ENCODE assay signal across 21 cellular contexts in the genomic region with DNA sequence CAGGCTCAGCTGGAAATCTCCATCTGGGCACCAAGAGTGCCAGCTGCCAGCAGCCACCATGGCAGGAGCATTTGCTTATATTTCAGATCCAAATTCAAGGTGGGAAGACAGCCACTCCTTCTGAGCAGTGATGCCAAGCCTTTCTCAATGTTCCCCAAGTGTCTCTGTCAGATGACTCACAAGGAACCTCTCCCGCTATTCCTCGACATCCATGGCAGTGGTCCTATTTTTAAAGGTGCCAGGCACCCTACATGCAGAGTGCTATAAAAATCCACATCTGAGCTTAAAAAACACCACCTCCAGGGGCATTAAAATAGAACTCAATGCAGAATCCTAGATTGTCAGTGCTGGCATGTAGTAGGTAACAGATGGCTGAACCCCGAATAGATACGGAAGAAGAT.
A peak's percentile ranks its signal among the peaks of the same experiment; 100 is the strongest.
DNase-seq lines count a peak whose midpoint lies in the region; ATAC-seq lines count a peak whose summit lies in the region.
"Had no signal": no experiment of that assay in that cellular context is flagged by ENCODE, and none has a peak within 500 bp of the region (broad histone marks: within the 10 kb centered on the region; RNA-seq: fewer than 3 reads in every experiment).

No MANE protein-coding gene starts in this region.

- intact Hi-C loops in dendritic cell treated with granulocyte-macrophage colony-stimulating factor and Interleukin-4, amounts not matched to agents 40 ng/mL and 50 ng/mL, for 4 days (cut with micrococcal nuclease), result no loop called here

- peaks cover 26% of the 10 kb centered on the region for H3K4me1 Mint-ChIP-seq in T-helper 17 cell
- peaks cover 94% of the 10 kb centered on the region for H3K4me1 Mint-ChIP-seq in dendritic cell treated with granulocyte-macrophage colony-stimulating factor and Interleukin-4, amounts not matched to agents 40 ng/mL and 50 ng/mL, for 4 days (ENCODE audit: low read depth)

- peaks cover 3% of the 10 kb centered on the region for H3K36me3 Mint-ChIP-seq in T-helper 17 cell (ENCODE audit: low read depth)
- H3K36me3 Mint-ChIP-seq in dendritic cell treated with granulocyte-macrophage colony-stimulating factor and Interleukin-4, amounts not matched to agents 40 ng/mL and 50 ng/mL, for 4 days (ENCODE audit: low read depth), result peaks cover 6% of the 10 kb centered on the region
- H3K36me3 Mint-ChIP-seq: IgD-negative memory B cell had no signal

- DNase-seq in T-helper 17 cell (no peak), occipital lobe (lab: John Stamatoyannopoulos, UW) (peak; percentile 65), superior temporal gyrus (ENCODE audit: extremely low spot score) (peak; percentile 76)
- DNase-seq: CD4-positive, alpha-beta T cell; COR-L47; DMS79 treated with DMSO at 0.1 percent for 48 hours; GOT3; HCEC 1CT; MV-4-11; NCI-H1694; NCI-H2081; NCI-H2171 treated with DMSO at 0.1 percent for 48 hours; NCI-H524 treated with DMSO at 0.1 percent for 48 hours; NCI-H82; Peyer's patch had no signal

- H3K9me3 Mint-ChIP-seq in dendritic cell treated with granulocyte-macrophage colony-stimulating factor and Interleukin-4, amounts not matched to agents 40 ng/mL and 50 ng/mL, for 4 days, result peaks cover 7% of the 10 kb centered on the region
- H3K9me3 Mint-ChIP-seq: CD4-positive, alpha-beta T cell; IgD-negative memory B cell had no signal

- no peaks in the 10 kb centered on the region for H3K9me3 ChIP-seq in T-helper 17 cell (ENCODE audit: control insufficient read depth, low read length, poor library complexity, severe bottlenecking)
- H3K9me3 ChIP-seq: Peyer's patch had no signal

- peak overlapping the region; percentile 7 for H3K4me3 Mint-ChIP-seq in T-helper 17 cell
- no peak overlapping the region for H3K4me3 Mint-ChIP-seq in dendritic cell treated with granulocyte-macrophage colony-stimulating factor and Interleukin-4, amounts not matched to agents 40 ng/mL and 50 ng/mL, for 4 days
- H3K4me3 Mint-ChIP-seq: CD4-positive, alpha-beta T cell; IgD-negative memory B cell had no signal

- ATAC-seq in T-helper 17 cell, result no peak
- no peak for ATAC-seq in HG03565 (IDR thresholded peaks at IDR 0.05; ENCODE audit: unreplicated experiment)
- no peak for ATAC-seq in GM18870 (IDR thresholded peaks at IDR 0.05; ENCODE audit: unreplicated experiment)
- ATAC-seq in GM21619 (IDR thresholded peaks at IDR 0.05; ENCODE audit: unreplicated experiment), result no peak
- ATAC-seq: GM12878 had no signal

- no peaks in the 10 kb centered on the region for H3K27me3 Mint-ChIP-seq in T-helper 17 cell
- H3K27me3 Mint-ChIP-seq in dendritic cell treated with granulocyte-macrophage colony-stimulating factor and Interleukin-4, amounts not matched to agents 40 ng/mL and 50 ng/mL, for 4 days, result no peaks in the 10 kb centered on the region
- H3K27me3 Mint-ChIP-seq: CD4-positive, alpha-beta T cell; IgD-negative memory B cell had no signal

- H3K27ac Mint-ChIP-seq in T-helper 17 cell, result no peak overlapping the region
- H3K27ac Mint-ChIP-seq in dendritic cell treated with granulocyte-macrophage colony-stimulating factor and Interleukin-4, amounts not matched to agents 40 ng/mL and 50 ng/mL, for 4 days, result peak overlapping the region; percentile 91
- H3K27ac Mint-ChIP-seq: CD4-positive, alpha-beta T cell had no signal

Comparison
In these comparisons a context has a peak if more than half of its experiments do, and no peak if none do; other contexts are left out.
1. DNase-seq: peak in occipital lobe (single experiment) and superior temporal gyrus (single experiment); none in T-helper 17 cell (0 of 3).